ENCODE assay signal across 1 cellular context in the genomic region with DNA sequence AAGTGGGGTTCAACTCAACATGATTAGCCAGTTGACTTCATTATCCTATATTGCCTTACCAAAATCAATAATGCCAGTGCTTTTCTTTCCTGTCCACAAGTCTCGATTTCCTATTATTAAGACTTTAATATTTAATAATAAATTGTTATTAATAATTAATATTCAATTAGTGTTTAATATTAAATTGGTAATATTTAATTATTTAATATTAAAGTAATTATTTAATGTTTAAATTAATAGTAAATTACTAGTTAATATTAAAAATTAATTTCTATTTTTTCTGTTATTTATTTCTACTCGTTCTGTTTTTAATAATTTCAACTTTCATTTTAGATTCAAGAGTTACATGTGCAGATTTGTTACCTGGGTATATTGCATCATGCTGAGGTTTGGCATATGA.
TF ChIP-seq lines count a peak whose summit lies in the region.

No MANE protein-coding gene starts in this region.

TF ChIP-seq in HepG2, 621 proteins besides CTCF, POLR2A, EP300 and RAD21 (continued from another document):
- TF ChIP-seq, protein P1, sequence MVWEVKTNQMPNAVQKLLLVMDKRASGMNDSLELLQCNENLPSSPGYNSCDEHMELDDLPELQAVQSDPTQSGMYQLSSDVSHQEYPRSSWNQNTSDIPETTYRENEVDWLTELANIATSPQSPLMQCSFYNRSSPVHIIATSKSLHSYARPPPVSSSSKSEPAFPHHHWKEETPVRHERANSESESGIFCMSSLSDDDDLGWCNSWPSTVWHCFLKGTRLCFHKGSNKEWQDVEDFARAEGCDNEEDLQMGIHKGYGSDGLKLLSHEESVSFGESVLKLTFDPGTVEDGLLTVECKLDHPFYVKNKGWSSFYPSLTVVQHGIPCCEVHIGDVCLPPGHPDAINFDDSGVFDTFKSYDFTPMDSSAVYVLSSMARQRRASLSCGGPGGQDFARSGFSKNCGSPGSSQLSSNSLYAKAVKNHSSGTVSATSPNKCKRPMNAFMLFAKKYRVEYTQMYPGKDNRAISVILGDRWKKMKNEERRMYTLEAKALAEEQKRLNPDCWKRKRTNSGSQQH (CRISPR knock-in tag; IDR thresholded peaks at IDR 0.05; ENCODE audit: low read depth): no peak
- TF ChIP-seq ARNTL (CRISPR knock-in tag; IDR thresholded peaks at IDR 0.05): no peak
- no peak for TF ChIP-seq ZNF530 (CRISPR knock-in tag; IDR thresholded peaks at IDR 0.05; ENCODE audit: low read depth)
- no peak for TF ChIP-seq TMF1 (CRISPR knock-in tag; IDR thresholded peaks at IDR 0.05; ENCODE audit: low read depth)
- no peak for TF ChIP-seq XRCC5 (optimal IDR thresholded peaks at IDR 0.05; ENCODE audit: low read length)
- no peak for TF ChIP-seq ZFYVE20 (CRISPR knock-in tag; IDR thresholded peaks at IDR 0.05; ENCODE audit: borderline replicate concordance, low read depth)
- TF ChIP-seq ZNF33A (CRISPR knock-in tag; IDR thresholded peaks at IDR 0.05; ENCODE audit: borderline replicate concordance): no peak
- TF ChIP-seq ATF7 (IDR thresholded peaks at IDR 0.05): 0 out of 2 replicates have a peak, but pooled peaks have one; percentile 5
- TF ChIP-seq ATF7 (CRISPR knock-in tag; IDR thresholded peaks at IDR 0.05): no peak
- TF ChIP-seq CBX1 (IDR thresholded peaks at IDR 0.05; ENCODE audit: low read depth): no peak
- TF ChIP-seq, protein P2, sequence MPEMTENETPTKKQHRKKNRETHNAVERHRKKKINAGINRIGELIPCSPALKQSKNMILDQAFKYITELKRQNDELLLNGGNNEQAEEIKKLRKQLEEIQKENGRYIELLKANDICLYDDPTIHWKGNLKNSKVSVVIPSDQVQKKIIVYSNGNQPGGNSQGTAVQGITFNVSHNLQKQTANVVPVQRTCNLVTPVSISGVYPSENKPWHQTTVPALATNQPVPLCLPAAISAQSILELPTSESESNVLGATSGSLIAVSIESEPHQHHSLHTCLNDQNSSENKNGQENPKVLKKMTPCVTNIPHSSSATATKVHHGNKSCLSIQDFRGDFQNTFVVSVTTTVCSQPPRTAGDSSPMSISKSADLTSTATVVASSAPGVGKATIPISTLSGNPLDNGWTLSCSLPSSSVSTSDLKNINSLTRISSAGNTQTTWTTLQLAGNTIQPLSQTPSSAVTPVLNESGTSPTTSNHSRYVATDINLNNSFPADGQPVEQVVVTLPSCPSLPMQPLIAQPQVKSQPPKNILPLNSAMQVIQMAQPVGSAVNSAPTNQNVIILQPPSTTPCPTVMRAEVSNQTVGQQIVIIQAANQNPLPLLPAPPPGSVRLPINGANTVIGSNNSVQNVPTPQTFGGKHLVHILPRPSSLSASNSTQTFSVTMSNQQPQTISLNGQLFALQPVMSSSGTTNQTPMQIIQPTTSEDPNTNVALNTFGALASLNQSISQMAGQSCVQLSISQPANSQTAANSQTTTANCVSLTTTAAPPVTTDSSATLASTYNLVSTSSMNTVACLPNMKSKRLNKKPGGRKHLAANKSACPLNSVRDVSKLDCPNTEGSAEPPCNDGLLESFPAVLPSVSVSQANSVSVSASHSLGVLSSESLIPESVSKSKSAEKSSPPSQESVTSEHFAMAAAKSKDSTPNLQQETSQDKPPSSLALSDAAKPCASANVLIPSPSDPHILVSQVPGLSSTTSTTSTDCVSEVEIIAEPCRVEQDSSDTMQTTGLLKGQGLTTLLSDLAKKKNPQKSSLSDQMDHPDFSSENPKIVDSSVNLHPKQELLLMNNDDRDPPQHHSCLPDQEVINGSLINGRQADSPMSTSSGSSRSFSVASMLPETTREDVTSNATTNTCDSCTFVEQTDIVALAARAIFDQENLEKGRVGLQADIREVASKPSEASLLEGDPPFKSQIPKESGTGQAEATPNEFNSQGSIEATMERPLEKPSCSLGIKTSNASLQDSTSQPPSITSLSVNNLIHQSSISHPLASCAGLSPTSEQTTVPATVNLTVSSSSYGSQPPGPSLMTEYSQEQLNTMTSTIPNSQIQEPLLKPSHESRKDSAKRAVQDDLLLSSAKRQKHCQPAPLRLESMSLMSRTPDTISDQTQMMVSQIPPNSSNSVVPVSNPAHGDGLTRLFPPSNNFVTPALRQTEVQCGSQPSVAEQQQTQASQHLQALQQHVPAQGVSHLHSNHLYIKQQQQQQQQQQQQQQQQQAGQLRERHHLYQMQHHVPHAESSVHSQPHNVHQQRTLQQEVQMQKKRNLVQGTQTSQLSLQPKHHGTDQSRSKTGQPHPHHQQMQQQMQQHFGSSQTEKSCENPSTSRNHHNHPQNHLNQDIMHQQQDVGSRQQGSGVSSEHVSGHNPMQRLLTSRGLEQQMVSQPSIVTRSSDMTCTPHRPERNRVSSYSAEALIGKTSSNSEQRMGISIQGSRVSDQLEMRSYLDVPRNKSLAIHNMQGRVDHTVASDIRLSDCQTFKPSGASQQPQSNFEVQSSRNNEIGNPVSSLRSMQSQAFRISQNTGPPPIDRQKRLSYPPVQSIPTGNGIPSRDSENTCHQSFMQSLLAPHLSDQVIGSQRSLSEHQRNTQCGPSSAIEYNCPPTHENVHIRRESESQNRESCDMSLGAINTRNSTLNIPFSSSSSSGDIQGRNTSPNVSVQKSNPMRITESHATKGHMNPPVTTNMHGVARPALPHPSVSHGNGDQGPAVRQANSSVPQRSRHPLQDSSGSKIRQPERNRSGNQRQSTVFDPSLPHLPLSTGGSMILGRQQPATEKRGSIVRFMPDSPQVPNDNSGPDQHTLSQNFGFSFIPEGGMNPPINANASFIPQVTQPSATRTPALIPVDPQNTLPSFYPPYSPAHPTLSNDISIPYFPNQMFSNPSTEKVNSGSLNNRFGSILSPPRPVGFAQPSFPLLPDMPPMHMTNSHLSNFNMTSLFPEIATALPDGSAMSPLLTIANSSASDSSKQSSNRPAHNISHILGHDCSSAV (CRISPR knock-in tag; IDR thresholded peaks at IDR 0.05; ENCODE audit: borderline replicate concordance): no peak
TF ChIP-seq in HepG2: peak in this region for 2.
